In genomic region chr5:42230839-42231238, GRCh38 we compare ENCODE assay signal across 2 cellular contexts.
A peak's percentile ranks its signal among the peaks of the same experiment; 100 is the strongest.
TF ChIP-seq lines count a peak whose summit lies in the region.

No MANE protein-coding gene starts in this region.

TF ChIP-seq in HepG2, 621 proteins besides CTCF, POLR2A, EP300 and RAD21 (continued from another document):
- TF ChIP-seq ZBTB2 (CRISPR knock-in tag; IDR thresholded peaks at IDR 0.05; ENCODE audit: low read depth), result no peak
- peak; percentile 28 to 35; a peak in 3 of 4 replicates for TF ChIP-seq MAFK (conservative IDR thresholded peaks at IDR 0.05 in 1 of 2, IDR thresholded peaks at IDR 0.05 in 1 of 2; ENCODE audit: low read length in 2 of 2)
TF ChIP-seq in HepG2: peak in this region for 1.

TF ChIP-seq in WTC11, 78 proteins besides CTCF, POLR2A, EP300 and RAD21 (continued from another document):
- TF ChIP-seq ARID4B (CRISPR knock-in tag; IDR thresholded peaks at IDR 0.05; ENCODE audit: borderline replicate concordance) (no peak), TEAD4 (CRISPR knock-in tag; IDR thresholded peaks at IDR 0.05) (no peak), JAZF1 (CRISPR knock-in tag; IDR thresholded peaks at IDR 0.05) (no peak), ZMAT4 (CRISPR knock-in tag; IDR thresholded peaks at IDR 0.05) (no peak), ZBTB21 (CRISPR knock-in tag; IDR thresholded peaks at IDR 0.05; ENCODE audit: borderline replicate concordance) (no peak), TEAD1 (CRISPR knock-in tag; IDR thresholded peaks at IDR 0.05) (no peak), AR (CRISPR knock-in tag; IDR thresholded peaks at IDR 0.05) (no peak)
